In the genomic region with DNA sequence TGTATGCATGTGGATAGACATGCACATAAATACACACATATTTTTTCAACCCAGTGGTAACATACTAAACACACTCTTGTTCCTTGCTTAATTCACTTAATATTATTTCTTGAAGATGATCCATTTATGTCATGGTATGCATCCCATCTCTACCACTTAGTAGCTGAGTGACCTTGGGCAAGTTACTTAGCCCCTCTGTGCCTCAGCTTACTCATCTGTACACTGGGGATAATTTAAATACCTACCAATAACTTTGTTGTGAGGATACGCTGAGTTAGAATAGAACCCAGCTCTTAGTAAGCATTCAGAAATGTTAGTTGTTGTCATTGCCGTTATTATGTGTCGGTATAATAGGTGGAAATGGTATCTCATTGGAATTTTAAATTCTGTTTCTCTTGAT, we compare ENCODE assay signal across 11 cellular contexts. TPM values are rescaled to one million over a fixed set of nuclear protein-coding genes. Genes with fewer than 3 reads are reported as not detected.
"Had no signal": no experiment of that assay in that cellular context is flagged by ENCODE, and none has a peak within 500 bp of the region (broad histone marks: within the 10 kb centered on the region; RNA-seq: fewer than 3 reads in every experiment).

No MANE protein-coding gene starts in this region.

- H3K27ac ChIP-seq: GM23248 had no signal

- H3K9me3 ChIP-seq: HAP-1 had no signal

- H3K27ac Mint-ChIP-seq: GM23338, H9, HFFc6 had no signal

- ATAC-seq: GM23338, HCT116 had no signal

- H3K4me2 ChIP-seq: GM23338 had no signal

- H2AFZ ChIP-seq: GM23248, GM23338 had no signal

- H3K4me3 ChIP-seq: GM23248, GM23338, HAP-1 had no signal

- H3K4me3 Mint-ChIP-seq: GM23338, H9, HFFc6 had no signal

- FAIRE-seq: H1, H54 had no signal

- H3K9ac ChIP-seq: GM23248 had no signal

- H3K4me1 Mint-ChIP-seq: H9 had no signal

- H3K36me3 ChIP-seq: HAP-1 had no signal

- DNase-seq: GM23248, GOT3, H7, H9, HCEC 1CT, HFFc6 had no signal

- H3K9me3 Mint-ChIP-seq: GM23338, H9, HFFc6 had no signal

RNA-seq across cellular contexts. Expression of a gene that starts 52.4 kb away (rescaled TPM):
- total RNA-seq: H7 had no signal
- polyA plus RNA-seq: GM23338 had no signal
